Comparison of ENCODE assay signal across 15 cellular contexts in genomic region chr1:70895531-70895930, GRCh38.
A peak's percentile ranks its signal among the peaks of the same experiment; 100 is the strongest.
DNase-seq lines count a peak whose midpoint lies in the region; ATAC-seq and TF ChIP-seq lines count a peak whose summit lies in the region.
"Had no signal": no experiment of that assay in that cellular context is flagged by ENCODE, and none has a peak within 500 bp of the region (broad histone marks: within the 10 kb centered on the region; RNA-seq: fewer than 3 reads in every experiment).

No MANE protein-coding gene starts in this region.

- peak; percentile 48 for ATAC-seq in stimulated activated naive CD8-positive, alpha-beta T cell treated with anti-CD3 and anti-CD28 coated beads, Interleukin-15, amount 100 ng/mL, for 72 hours
- no peak for ATAC-seq in stimulated activated naive CD8-positive, alpha-beta T cell treated with anti-CD3 and anti-CD28 coated beads, Interleukin-15, Interleukin-2, amounts not matched to agents 100 U/mL and 50 U/mL, for 24 hours
- peak; percentile 70 to 84 for ATAC-seq in natural killer cell treated with Interleukin-12 subunit alpha and Interleukin-12 subunit beta and Interleukin-15 and Interleukin-18, amount 100 ng/mL, for 72 hours
- ATAC-seq in HG02973 (IDR thresholded peaks at IDR 0.05; ENCODE audit: unreplicated experiment) = no peak

- H3K27ac ChIP-seq in MM.1S (ENCODE audit: low read length) (no peak overlapping the region), uterus (peak overlapping the region; percentile 4 to 18)
- H3K27ac ChIP-seq: GM23248 had no signal

- no peaks in the 10 kb centered on the region for H3K79me2 ChIP-seq in MM.1S (ENCODE audit: low read length)

- H3K27me3 Mint-ChIP-seq in stimulated activated naive CD8-positive, alpha-beta T cell treated with anti-CD3 and anti-CD28 coated beads, Interleukin-15, amount 100 ng/mL, for 72 hours = peaks cover 7% of the 10 kb centered on the region
- H3K27me3 Mint-ChIP-seq in natural killer cell treated with Interleukin-12 subunit alpha and Interleukin-12 subunit beta and Interleukin-15 and Interleukin-18, amount 100 ng/mL, for 72 hours = peaks cover 7% of the 10 kb centered on the region in 2 donors

- no peaks in the 10 kb centered on the region for H3K9me2 ChIP-seq in MM.1S (replicated peaks; ENCODE audit: insufficient read depth, low read length)

- no peaks in the 10 kb centered on the region; the same call in 1 of the 2 replicates for H3F3A ChIP-seq in MM.1S (ENCODE audit: insufficient read depth, low read length)

- DNase-seq in stimulated activated naive CD8-positive, alpha-beta T cell treated with anti-CD3 and anti-CD28 coated beads, Interleukin-15, amount 100 ng/mL, for 72 hours = no peak
- no peak for DNase-seq in stimulated activated naive CD8-positive, alpha-beta T cell treated with anti-CD3 and anti-CD28 coated beads, Interleukin-15, Interleukin-2, amounts not matched to agents 100 U/mL and 50 U/mL, for 24 hours
- peak; percentile 43 for DNase-seq in MM.1S
- DNase-seq in natural killer cell treated with Interleukin-12 subunit alpha and Interleukin-12 subunit beta and Interleukin-15 and Interleukin-18, amount 100 ng/mL, for 72 hours (ENCODE audit: low spot score) = no peak
- DNase-seq in uterus = no peak
- no peak for DNase-seq in T-helper 9 cell
- DNase-seq in NCI-H128 (lab: John Stamatoyannopoulos, UW; ENCODE audit: unreplicated experiment) = no peak
- DNase-seq: C1 segment of cervical spinal cord; Calu3; CD4-positive, alpha-beta memory T cell; DMS79 treated with DMSO at 0.1 percent for 48 hours; GF-D8; H9 had no signal

- H3K4me2 ChIP-seq in MM.1S (ENCODE audit: low read depth, low read length) = 0 out of 2 replicates have a peak overlapping the region, but pooled peaks have one; percentile 7

- no peaks in the 10 kb centered on the region for H3K27me3 ChIP-seq in MM.1S (replicated peaks; ENCODE audit: insufficient read depth, low read length)
- H3K27me3 ChIP-seq in uterus = no peaks in the 10 kb centered on the region

- H4K20me1 ChIP-seq in MM.1S (ENCODE audit: insufficient read depth, low read length) = no peaks in the 10 kb centered on the region

- no peaks in the 10 kb centered on the region for H3K36me3 ChIP-seq in MM.1S (replicated peaks; ENCODE audit: insufficient read depth, low read length)
- H3K36me3 ChIP-seq in uterus = no peaks in the 10 kb centered on the region

- H3K36me3 Mint-ChIP-seq in natural killer cell treated with Interleukin-12 subunit alpha and Interleukin-12 subunit beta and Interleukin-15 and Interleukin-18, amount 100 ng/mL, for 72 hours = peaks cover 5% of the 10 kb centered on the region
- H3K36me3 Mint-ChIP-seq: CD4-positive, alpha-beta memory T cell had no signal

- H2AFZ ChIP-seq in MM.1S (ENCODE audit: low read length) = no peak overlapping the region
- H2AFZ ChIP-seq: GM23248 had no signal

- no peak overlapping the region for H3K4me3 Mint-ChIP-seq in stimulated activated naive CD8-positive, alpha-beta T cell treated with anti-CD3 and anti-CD28 coated beads, Interleukin-15, amount 100 ng/mL, for 72 hours
- H3K4me3 Mint-ChIP-seq in natural killer cell treated with Interleukin-12 subunit alpha and Interleukin-12 subunit beta and Interleukin-15 and Interleukin-18, amount 100 ng/mL, for 72 hours = peak overlapping the region; percentile 62
- H3K4me3 Mint-ChIP-seq: CD4-positive, alpha-beta memory T cell; H9 had no signal

- TF ChIP-seq POLR2A in uterus (IDR thresholded peaks at IDR 0.05) = no peak

- no peak for TF ChIP-seq CTCF in MM.1S (IDR thresholded peaks at IDR 0.05; ENCODE audit: low read length)
- no peak for TF ChIP-seq CTCF in uterus (IDR thresholded peaks at IDR 0.05)

- H3K4me1 ChIP-seq in MM.1S (ENCODE audit: low read length) (peaks cover 6% of the 10 kb centered on the region; the same call in 1 of the 2 replicates), uterus (no peaks in the 10 kb centered on the region)

- no peak overlapping the region for H3K27ac Mint-ChIP-seq in stimulated activated naive CD8-positive, alpha-beta T cell treated with anti-CD3 and anti-CD28 coated beads, Interleukin-15, amount 100 ng/mL, for 72 hours
- peak overlapping the region; percentile 41 to 75 for H3K27ac Mint-ChIP-seq in natural killer cell treated with Interleukin-12 subunit alpha and Interleukin-12 subunit beta and Interleukin-15 and Interleukin-18, amount 100 ng/mL, for 72 hours
- H3K27ac Mint-ChIP-seq: CD4-positive, alpha-beta memory T cell had no signal

- intact Hi-C loops in uterus (cut with DNase I; ENCODE audit: low total_unique reads) = no loop called here

- H3K9ac ChIP-seq in MM.1S (ENCODE audit: low read length) = no peak overlapping the region
- H3K9ac ChIP-seq: GM23248 had no signal

- no peaks in the 10 kb centered on the region for H3K4me1 Mint-ChIP-seq in stimulated activated naive CD8-positive, alpha-beta T cell treated with anti-CD3 and anti-CD28 coated beads, Interleukin-15, amount 100 ng/mL, for 72 hours
- H3K4me1 Mint-ChIP-seq in natural killer cell treated with Interleukin-12 subunit alpha and Interleukin-12 subunit beta and Interleukin-15 and Interleukin-18, amount 100 ng/mL, for 72 hours (ENCODE audit: low read depth in 2 of 2) = peaks cover 32 to 45% of the 10 kb centered on the region in 2 donors
- H3K4me1 Mint-ChIP-seq: CD4-positive, alpha-beta memory T cell had no signal

- H3K4me3 ChIP-seq in MM.1S (ENCODE audit: low read length) = no peak overlapping the region
- no peak overlapping the region for H3K4me3 ChIP-seq in uterus
- H3K4me3 ChIP-seq: GM23248 had no signal

- H3K9me3 ChIP-seq in MM.1S (replicated peaks; ENCODE audit: insufficient read depth, low read length) = no peaks in the 10 kb centered on the region
- no peaks in the 10 kb centered on the region for H3K9me3 ChIP-seq in uterus

- no peaks in the 10 kb centered on the region for H3K9me3 Mint-ChIP-seq in stimulated activated naive CD8-positive, alpha-beta T cell treated with anti-CD3 and anti-CD28 coated beads, Interleukin-15, amount 100 ng/mL, for 72 hours
- peaks cover 4% of the 10 kb centered on the region for H3K9me3 Mint-ChIP-seq in natural killer cell treated with Interleukin-12 subunit alpha and Interleukin-12 subunit beta and Interleukin-15 and Interleukin-18, amount 100 ng/mL, for 72 hours
- H3K9me3 Mint-ChIP-seq: H9 had no signal

Comparison
In these comparisons a context has a peak if more than half of its experiments do, and no peak if none do; other contexts are left out.
1. ATAC-seq: peak in stimulated activated naive CD8-positive, alpha-beta T cell treated with anti-CD3 and anti-CD28 coated beads, Interleukin-15, amount 100 ng/mL, for 72 hours (single experiment) and natural killer cell treated with Interleukin-12 subunit alpha and Interleukin-12 subunit beta and Interleukin-15 and Interleukin-18, amount 100 ng/mL, for 72 hours (2 of 2); none in stimulated activated naive CD8-positive, alpha-beta T cell treated with anti-CD3 and anti-CD28 coated beads, Interleukin-15, Interleukin-2, amounts not matched to agents 100 U/mL and 50 U/mL, for 24 hours (single experiment) and HG02973 (single experiment).
2. H3K27ac Mint-ChIP-seq: peak in natural killer cell treated with Interleukin-12 subunit alpha and Interleukin-12 subunit beta and Interleukin-15 and Interleukin-18, amount 100 ng/mL, for 72 hours (2 of 2); none in stimulated activated naive CD8-positive, alpha-beta T cell treated with anti-CD3 and anti-CD28 coated beads, Interleukin-15, amount 100 ng/mL, for 72 hours (0 of 2).